1 cellular context compared by ENCODE assay signal in genomic region chr1:19596719-19597462, GRCh38.
TF ChIP-seq lines count a peak whose summit lies in the region.

No MANE protein-coding gene starts in this region.

TF ChIP-seq in WTC11, 78 proteins besides CTCF, POLR2A, EP300 and RAD21 (continued from another document and continues in another):
- TF ChIP-seq AFF4 (CRISPR knock-in tag; IDR thresholded peaks at IDR 0.05; ENCODE audit: borderline replicate concordance) (no peak), ESRRA (CRISPR knock-in tag; IDR thresholded peaks at IDR 0.05; ENCODE audit: borderline replicate concordance) (peak; percentile 97), GRHL2 (CRISPR knock-in tag; IDR thresholded peaks at IDR 0.05; ENCODE audit: insufficient replicate concordance, severe bottlenecking) (no peak), ZNF263 (CRISPR knock-in tag; IDR thresholded peaks at IDR 0.05; ENCODE audit: low read depth) (no peak), TP53 (CRISPR knock-in tag; IDR thresholded peaks at IDR 0.05) (no peak), ATF1 (CRISPR knock-in tag; IDR thresholded peaks at IDR 0.05) (no peak), NR1H2 (CRISPR knock-in tag; IDR thresholded peaks at IDR 0.05) (no peak), TCF7 (CRISPR knock-in tag; IDR thresholded peaks at IDR 0.05; ENCODE audit: low read depth) (no peak), OVOL2 (CRISPR knock-in tag; IDR thresholded peaks at IDR 0.05; ENCODE audit: borderline replicate concordance) (no peak), RELA (CRISPR knock-in tag; IDR thresholded peaks at IDR 0.05; ENCODE audit: borderline replicate concordance) (no peak), ZBTB21 (CRISPR knock-in tag; IDR thresholded peaks at IDR 0.05; ENCODE audit: borderline replicate concordance) (no peak), ZBTB43 (CRISPR knock-in tag; IDR thresholded peaks at IDR 0.05) (no peak), CREM (CRISPR knock-in tag; IDR thresholded peaks at IDR 0.05) (no peak), CBFB (CRISPR knock-in tag; IDR thresholded peaks at IDR 0.05; ENCODE audit: low read depth) (no peak), RORB (CRISPR knock-in tag; IDR thresholded peaks at IDR 0.05) (no peak), FOXJ3 (CRISPR knock-in tag; IDR thresholded peaks at IDR 0.05; ENCODE audit: borderline replicate concordance) (no peak), USF2 (CRISPR knock-in tag; IDR thresholded peaks at IDR 0.05) (no peak), MAX (CRISPR knock-in tag; IDR thresholded peaks at IDR 0.05) (peak; percentile 40), NFE2L1 (CRISPR knock-in tag; IDR thresholded peaks at IDR 0.05) (no peak), CDX4 (CRISPR knock-in tag; IDR thresholded peaks at IDR 0.05; ENCODE audit: borderline replicate concordance) (no peak), NR3C1 (CRISPR knock-in tag; conservative IDR thresholded peaks at IDR 0.05; ENCODE audit: low read depth) (no peak), ZNF671 (CRISPR knock-in tag; IDR thresholded peaks at IDR 0.05) (no peak), SP1 (CRISPR knock-in tag; conservative IDR thresholded peaks at IDR 0.05) (0 out of 2 replicates have a peak, but pooled peaks have one; percentile 17), MXD4 (CRISPR knock-in tag; IDR thresholded peaks at IDR 0.05; ENCODE audit: borderline replicate concordance) (no peak), ZNF317 (CRISPR knock-in tag; IDR thresholded peaks at IDR 0.05; ENCODE audit: borderline replicate concordance, low read depth) (no peak), JUN (CRISPR knock-in tag; IDR thresholded peaks at IDR 0.05) (no peak; the same call in 1 of the 2 replicates), CREB1 (CRISPR knock-in tag; IDR thresholded peaks at IDR 0.05) (no peak), ZSCAN18 (CRISPR knock-in tag; IDR thresholded peaks at IDR 0.05) (no peak), NR2C2 (CRISPR knock-in tag; IDR thresholded peaks at IDR 0.05) (no peak), KAT7 (CRISPR knock-in tag; IDR thresholded peaks at IDR 0.05; ENCODE audit: borderline replicate concordance) (peak; percentile 84; the same call in 1 of the 2 replicates), EMX1 (CRISPR knock-in tag; IDR thresholded peaks at IDR 0.05) (no peak), TEAD4 (CRISPR knock-in tag; IDR thresholded peaks at IDR 0.05) (no peak; the same call in 1 of the 2 replicates), PREB (CRISPR knock-in tag; IDR thresholded peaks at IDR 0.05; ENCODE audit: borderline replicate concordance) (no peak), ZNF396 (CRISPR knock-in tag; IDR thresholded peaks at IDR 0.05; ENCODE audit: borderline replicate concordance) (no peak), NFATC4 (CRISPR knock-in tag; IDR thresholded peaks at IDR 0.05) (no peak), ZNF138 (CRISPR knock-in tag; conservative IDR thresholded peaks at IDR 0.05) (no peak)
- TF ChIP-seq, protein P1, sequence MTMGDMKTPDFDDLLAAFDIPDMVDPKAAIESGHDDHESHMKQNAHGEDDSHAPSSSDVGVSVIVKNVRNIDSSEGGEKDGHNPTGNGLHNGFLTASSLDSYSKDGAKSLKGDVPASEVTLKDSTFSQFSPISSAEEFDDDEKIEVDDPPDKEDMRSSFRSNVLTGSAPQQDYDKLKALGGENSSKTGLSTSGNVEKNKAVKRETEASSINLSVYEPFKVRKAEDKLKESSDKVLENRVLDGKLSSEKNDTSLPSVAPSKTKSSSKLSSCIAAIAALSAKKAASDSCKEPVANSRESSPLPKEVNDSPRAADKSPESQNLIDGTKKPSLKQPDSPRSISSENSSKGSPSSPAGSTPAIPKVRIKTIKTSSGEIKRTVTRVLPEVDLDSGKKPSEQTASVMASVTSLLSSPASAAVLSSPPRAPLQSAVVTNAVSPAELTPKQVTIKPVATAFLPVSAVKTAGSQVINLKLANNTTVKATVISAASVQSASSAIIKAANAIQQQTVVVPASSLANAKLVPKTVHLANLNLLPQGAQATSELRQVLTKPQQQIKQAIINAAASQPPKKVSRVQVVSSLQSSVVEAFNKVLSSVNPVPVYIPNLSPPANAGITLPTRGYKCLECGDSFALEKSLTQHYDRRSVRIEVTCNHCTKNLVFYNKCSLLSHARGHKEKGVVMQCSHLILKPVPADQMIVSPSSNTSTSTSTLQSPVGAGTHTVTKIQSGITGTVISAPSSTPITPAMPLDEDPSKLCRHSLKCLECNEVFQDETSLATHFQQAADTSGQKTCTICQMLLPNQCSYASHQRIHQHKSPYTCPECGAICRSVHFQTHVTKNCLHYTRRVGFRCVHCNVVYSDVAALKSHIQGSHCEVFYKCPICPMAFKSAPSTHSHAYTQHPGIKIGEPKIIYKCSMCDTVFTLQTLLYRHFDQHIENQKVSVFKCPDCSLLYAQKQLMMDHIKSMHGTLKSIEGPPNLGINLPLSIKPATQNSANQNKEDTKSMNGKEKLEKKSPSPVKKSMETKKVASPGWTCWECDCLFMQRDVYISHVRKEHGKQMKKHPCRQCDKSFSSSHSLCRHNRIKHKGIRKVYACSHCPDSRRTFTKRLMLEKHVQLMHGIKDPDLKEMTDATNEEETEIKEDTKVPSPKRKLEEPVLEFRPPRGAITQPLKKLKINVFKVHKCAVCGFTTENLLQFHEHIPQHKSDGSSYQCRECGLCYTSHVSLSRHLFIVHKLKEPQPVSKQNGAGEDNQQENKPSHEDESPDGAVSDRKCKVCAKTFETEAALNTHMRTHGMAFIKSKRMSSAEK (CRISPR knock-in tag; IDR thresholded peaks at IDR 0.05; ENCODE audit: borderline replicate concordance): no peak
- TF ChIP-seq, protein P2, sequence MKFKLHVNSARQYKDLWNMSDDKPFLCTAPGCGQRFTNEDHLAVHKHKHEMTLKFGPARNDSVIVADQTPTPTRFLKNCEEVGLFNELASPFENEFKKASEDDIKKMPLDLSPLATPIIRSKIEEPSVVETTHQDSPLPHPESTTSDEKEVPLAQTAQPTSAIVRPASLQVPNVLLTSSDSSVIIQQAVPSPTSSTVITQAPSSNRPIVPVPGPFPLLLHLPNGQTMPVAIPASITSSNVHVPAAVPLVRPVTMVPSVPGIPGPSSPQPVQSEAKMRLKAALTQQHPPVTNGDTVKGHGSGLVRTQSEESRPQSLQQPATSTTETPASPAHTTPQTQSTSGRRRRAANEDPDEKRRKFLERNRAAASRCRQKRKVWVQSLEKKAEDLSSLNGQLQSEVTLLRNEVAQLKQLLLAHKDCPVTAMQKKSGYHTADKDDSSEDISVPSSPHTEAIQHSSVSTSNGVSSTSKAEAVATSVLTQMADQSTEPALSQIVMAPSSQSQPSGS (CRISPR knock-in tag; IDR thresholded peaks at IDR 0.05; ENCODE audit: borderline replicate concordance, low read depth): no peak
- TF ChIP-seq, protein P3, sequence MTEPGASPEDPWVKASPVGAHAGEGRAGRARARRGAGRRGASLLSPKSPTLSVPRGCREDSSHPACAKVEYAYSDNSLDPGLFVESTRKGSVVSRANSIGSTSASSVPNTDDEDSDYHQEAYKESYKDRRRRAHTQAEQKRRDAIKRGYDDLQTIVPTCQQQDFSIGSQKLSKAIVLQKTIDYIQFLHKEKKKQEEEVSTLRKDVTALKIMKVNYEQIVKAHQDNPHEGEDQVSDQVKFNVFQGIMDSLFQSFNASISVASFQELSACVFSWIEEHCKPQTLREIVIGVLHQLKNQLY (CRISPR knock-in tag; IDR thresholded peaks at IDR 0.05): no peak
- TF ChIP-seq, protein P4, sequence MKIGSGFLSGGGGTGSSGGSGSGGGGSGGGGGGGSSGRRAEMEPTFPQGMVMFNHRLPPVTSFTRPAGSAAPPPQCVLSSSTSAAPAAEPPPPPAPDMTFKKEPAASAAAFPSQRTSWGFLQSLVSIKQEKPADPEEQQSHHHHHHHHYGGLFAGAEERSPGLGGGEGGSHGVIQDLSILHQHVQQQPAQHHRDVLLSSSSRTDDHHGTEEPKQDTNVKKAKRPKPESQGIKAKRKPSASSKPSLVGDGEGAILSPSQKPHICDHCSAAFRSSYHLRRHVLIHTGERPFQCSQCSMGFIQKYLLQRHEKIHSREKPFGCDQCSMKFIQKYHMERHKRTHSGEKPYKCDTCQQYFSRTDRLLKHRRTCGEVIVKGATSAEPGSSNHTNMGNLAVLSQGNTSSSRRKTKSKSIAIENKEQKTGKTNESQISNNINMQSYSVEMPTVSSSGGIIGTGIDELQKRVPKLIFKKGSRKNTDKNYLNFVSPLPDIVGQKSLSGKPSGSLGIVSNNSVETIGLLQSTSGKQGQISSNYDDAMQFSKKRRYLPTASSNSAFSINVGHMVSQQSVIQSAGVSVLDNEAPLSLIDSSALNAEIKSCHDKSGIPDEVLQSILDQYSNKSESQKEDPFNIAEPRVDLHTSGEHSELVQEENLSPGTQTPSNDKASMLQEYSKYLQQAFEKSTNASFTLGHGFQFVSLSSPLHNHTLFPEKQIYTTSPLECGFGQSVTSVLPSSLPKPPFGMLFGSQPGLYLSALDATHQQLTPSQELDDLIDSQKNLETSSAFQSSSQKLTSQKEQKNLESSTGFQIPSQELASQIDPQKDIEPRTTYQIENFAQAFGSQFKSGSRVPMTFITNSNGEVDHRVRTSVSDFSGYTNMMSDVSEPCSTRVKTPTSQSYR (CRISPR knock-in tag; IDR thresholded peaks at IDR 0.05): no peak
